In genomic region chr1:116514708-116515525, GRCh38 we compare ENCODE assay signal across 9 cellular contexts.
DNase-seq lines count a peak whose midpoint lies in the region; ATAC-seq and TF ChIP-seq lines count a peak whose summit lies in the region.
"Had no signal": no experiment of that assay in that cellular context is flagged by ENCODE, and none has a peak within 500 bp of the region (broad histone marks: within the 10 kb centered on the region; RNA-seq: fewer than 3 reads in every experiment).

No MANE protein-coding gene starts in this region.

- no peaks in the 10 kb centered on the region for H4K20me1 ChIP-seq in OCI-LY3 (ENCODE audit: insufficient read depth, low read length)

- peak overlapping the region; percentile 64 for H2AFZ ChIP-seq in OCI-LY3 (ENCODE audit: low read depth, low read length)

- no peaks in the 10 kb centered on the region for H3K79me2 ChIP-seq in OCI-LY3 (ENCODE audit: low read length)

- peak; percentile 74 for DNase-seq in activated naive CD4-positive, alpha-beta T cell treated with anti-CD3 and anti-CD28 coated beads, Interleukin-2, amount 10 ng/mL, durations not matched to agents 7 days and 5 days
- DNase-seq in RKO (ENCODE audit: low spot score) (no peak), OCI-M2 (lab: John Stamatoyannopoulos, UW; ENCODE audit: unreplicated experiment) (no peak), NCI-H526 treated with DMSO at 0.1 percent for 48 hours (lab: John Stamatoyannopoulos, UW) (no peak)

- peak overlapping the region; percentile 27 for H3K4me3 ChIP-seq in OCI-LY3 (ENCODE audit: low read length)
- H3K4me3 ChIP-seq in neutrophil (ENCODE audit: low read depth in 1 of 2, low read length in 1 of 2) = peak overlapping the region; percentile 38 to 53
- H3K4me3 ChIP-seq: SJSA1 had no signal

- no peaks in the 10 kb centered on the region for H3K27me3 ChIP-seq in OCI-LY3 (ENCODE audit: low read depth, low read length)
- no peaks in the 10 kb centered on the region for H3K27me3 ChIP-seq in neutrophil
- H3K27me3 ChIP-seq: SJSA1 had no signal

- CTCF ChIA-PET in activated naive CD4-positive, alpha-beta T cell treated with anti-CD3 and anti-CD28 coated beads, Interleukin-2, amount 10 ng/mL, durations not matched to agents 7 days and 5 days (lab: Charles Lee) = interaction anchor here (0.5 to 3.6 kb wide), 8 partner anchors 10 to 376 kb away, joined by 3 to 23 read pairs (median 6); partner anchors contain the start of gene CD58

- peaks cover 69% of the 10 kb centered on the region for H3K4me1 Mint-ChIP-seq in activated naive CD4-positive, alpha-beta T cell treated with anti-CD3 and anti-CD28 coated beads, Interleukin-2, amount 10 ng/mL, durations not matched to agents 7 days and 5 days

- peaks cover 32% of the 10 kb centered on the region for H3K4me1 ChIP-seq in OCI-LY3 (ENCODE audit: low read length)
- H3K4me1 ChIP-seq in neutrophil (ENCODE audit: control insufficient read depth in 1 of 2, insufficient read depth in 1 of 2, low read depth in 1 of 2, low read length in 1 of 2) = peaks cover 79 to 80% of the 10 kb centered on the region in 2 experiments

- H3K4me3 Mint-ChIP-seq in activated naive CD4-positive, alpha-beta T cell treated with anti-CD3 and anti-CD28 coated beads, Interleukin-2, amount 10 ng/mL, durations not matched to agents 7 days and 5 days = peak overlapping the region; percentile 42

- TF ChIP-seq CTCF in OCI-LY3 (IDR thresholded peaks at IDR 0.05; ENCODE audit: low read depth, low read length) (no peak), neutrophil (IDR thresholded peaks at IDR 0.05) (no peak)

- H3K9me3 ChIP-seq in OCI-LY3 (ENCODE audit: insufficient read depth, low read length) = no peaks in the 10 kb centered on the region
- H3K9me3 ChIP-seq in neutrophil = no peaks in the 10 kb centered on the region
- H3K9me3 ChIP-seq: SJSA1 had no signal

- peak overlapping the region; percentile 70 for H3K9ac ChIP-seq in OCI-LY3 (ENCODE audit: low read length)

- H3K27ac Mint-ChIP-seq in activated naive CD4-positive, alpha-beta T cell treated with anti-CD3 and anti-CD28 coated beads, Interleukin-2, amount 10 ng/mL, durations not matched to agents 7 days and 5 days = peak overlapping the region; percentile 93

- H3K9me3 Mint-ChIP-seq in activated naive CD4-positive, alpha-beta T cell treated with anti-CD3 and anti-CD28 coated beads, Interleukin-2, amount 10 ng/mL, durations not matched to agents 7 days and 5 days = peaks cover 4% of the 10 kb centered on the region

- H3K36me3 ChIP-seq in OCI-LY3 (replicated peaks; ENCODE audit: low read depth, low read length) = peaks cover 4% of the 10 kb centered on the region
- peaks cover 31% of the 10 kb centered on the region for H3K36me3 ChIP-seq in neutrophil

- H3K4me2 ChIP-seq in OCI-LY3 (ENCODE audit: low read length) = peak overlapping the region; percentile 54

- no peaks in the 10 kb centered on the region for H3K27me3 Mint-ChIP-seq in activated naive CD4-positive, alpha-beta T cell treated with anti-CD3 and anti-CD28 coated beads, Interleukin-2, amount 10 ng/mL, durations not matched to agents 7 days and 5 days

- peak; percentile 82 for ATAC-seq in GM18511 (IDR thresholded peaks at IDR 0.05; ENCODE audit: unreplicated experiment)
- peak; percentile 69 for ATAC-seq in HG02763 (IDR thresholded peaks at IDR 0.05; ENCODE audit: unreplicated experiment)

- peak overlapping the region; percentile 75 for H3K27ac ChIP-seq in OCI-LY3 (ENCODE audit: low read length)
- H3K27ac ChIP-seq in neutrophil = peak overlapping the region; percentile 99
- H3K27ac ChIP-seq: SJSA1 had no signal

- peaks cover 44% of the 10 kb centered on the region for H3K36me3 Mint-ChIP-seq in activated naive CD4-positive, alpha-beta T cell treated with anti-CD3 and anti-CD28 coated beads, Interleukin-2, amount 10 ng/mL, durations not matched to agents 7 days and 5 days
